In the genomic region with DNA sequence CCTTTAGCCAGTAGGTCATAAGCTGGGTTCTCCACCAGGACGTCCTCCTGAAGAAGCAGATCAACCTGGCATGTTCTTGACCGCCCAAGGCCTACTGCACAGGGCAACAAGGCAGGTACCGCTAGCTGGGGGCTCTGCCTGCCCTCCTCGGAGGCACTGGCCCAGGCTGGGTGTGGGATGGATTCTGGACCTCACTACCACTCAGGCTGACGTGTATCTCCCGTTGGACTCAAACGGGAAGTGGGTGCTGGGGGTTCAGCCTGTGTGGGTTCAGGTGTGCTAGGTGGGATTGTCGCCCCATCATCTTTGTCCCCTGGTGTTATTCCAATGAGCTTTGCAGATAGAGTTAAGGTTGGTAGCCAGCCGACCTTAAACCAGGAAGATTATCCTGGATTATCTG, we compare ENCODE assay signal across 15 cellular contexts.
"Had no signal": no experiment of that assay in that cellular context is flagged by ENCODE, and none has a peak within 500 bp of the region (broad histone marks: within the 10 kb centered on the region; RNA-seq: fewer than 3 reads in every experiment).

No MANE protein-coding gene starts in this region.

- H3K27ac ChIP-seq: heart left ventricle, right atrium auricular region, testis, tibial nerve, uterus had no signal

- H3K9me3 ChIP-seq: heart left ventricle, right atrium auricular region, testis, tibial nerve, uterus had no signal

- H3K27me3 ChIP-seq: heart left ventricle, right atrium auricular region, testis, tibial nerve, uterus had no signal

- FAIRE-seq: endometrium, frontal cortex, small intestine had no signal

- H3K4me3 ChIP-seq: heart left ventricle, right atrium auricular region, testis, tibial nerve, uterus had no signal

- H3K36me3 ChIP-seq: right atrium auricular region, tibial nerve, uterus had no signal

- DNase-seq: effector memory CD4-positive, alpha-beta T cell; heart left ventricle; hippocampal formation; left colon; mesendoderm; naive thymus-derived CD4-positive, alpha-beta T cell; small intestine; stimulated activated CD4-positive, alpha-beta T cell treated with anti-CD3 and anti-CD28 coated beads, Interleukin-2, amount 100 ng/mL, for 48 hours; testis; uterus had no signal

- H3K4me1 ChIP-seq: heart left ventricle, right atrium auricular region, testis, tibial nerve, uterus had no signal

- ATAC-seq: esophagus mucosa; heart left ventricle; left colon; naive thymus-derived CD4-positive, alpha-beta T cell had no signal
